ENCODE assay signal across 10 cellular contexts in genomic region chr1:52402860-52403240, GRCh38. TPM values are rescaled to one million over a fixed set of nuclear protein-coding genes. Genes with fewer than 3 reads are reported as not detected.
A peak's percentile ranks its signal among the peaks of the same experiment; 100 is the strongest.
DNase-seq lines count a peak whose midpoint lies in the region; ATAC-seq lines count a peak whose summit lies in the region.
"Had no signal": no experiment of that assay in that cellular context is flagged by ENCODE, and none has a peak within 500 bp of the region (broad histone marks: within the 10 kb centered on the region; RNA-seq: fewer than 3 reads in every experiment).

No MANE protein-coding gene starts in this region.

- no peaks in the 10 kb centered on the region for H3K27me3 ChIP-seq in CD8-positive, alpha-beta memory T cell (ENCODE audit: insufficient read depth, low read length, poor library complexity, severe bottlenecking)
- H3K27me3 ChIP-seq in HUES48 (ENCODE audit: control insufficient read depth, insufficient read depth, low read length) (no peaks in the 10 kb centered on the region), mesenchymal stem cell (ENCODE audit: control insufficient read depth in 1 of 2, insufficient read depth in 1 of 2, low read length in 2 of 2) (no peaks in the 10 kb centered on the region)
- H3K27me3 ChIP-seq: tibial nerve had no signal

- H3K4me3 Mint-ChIP-seq in CD8-positive, alpha-beta memory T cell, result peak overlapping the region; percentile 98 to 100 (median 99)
- H3K4me3 Mint-ChIP-seq in activated naive CD8-positive, alpha-beta T cell, result peak overlapping the region; percentile 100

- no peak overlapping the region for H2BK120ac ChIP-seq in mesenchymal stem cell (ENCODE audit: low read depth, low read length)

- DNase-seq in CD8-positive, alpha-beta memory T cell, result no peak
- DNase-seq in mesenchymal stem cell (no peak), SKM-1 (lab: John Stamatoyannopoulos, UW; ENCODE audit: unreplicated experiment) (no peak), anterior cingulate cortex (lab: John Stamatoyannopoulos, UW) (no peak)
- DNase-seq: GOT3 had no signal

- no peak overlapping the region for H2AK5ac ChIP-seq in mesenchymal stem cell (ENCODE audit: low read length, severe bottlenecking)

- peaks cover 18% of the 10 kb centered on the region for H3K4me1 ChIP-seq in CD8-positive, alpha-beta memory T cell (ENCODE audit: insufficient read depth, low read length)
- H3K4me1 ChIP-seq in HUES48 (ENCODE audit: control insufficient read depth, insufficient read depth, low read length) (peaks cover 11% of the 10 kb centered on the region), mesenchymal stem cell (ENCODE audit: control insufficient read depth, insufficient read depth, low read depth, low read length) (peaks cover 2% of the 10 kb centered on the region)

- H3K27ac ChIP-seq in CD8-positive, alpha-beta memory T cell (ENCODE audit: low read depth, low read length), result peak overlapping the region; percentile 98
- H3K27ac ChIP-seq in HUES48 (ENCODE audit: low read depth, low read length) (no peak overlapping the region), mesenchymal stem cell (ENCODE audit: low read length, poor library complexity, severe bottlenecking) (no peak overlapping the region)

- no peak overlapping the region for H2BK5ac ChIP-seq in mesenchymal stem cell (ENCODE audit: low read depth, low read length, poor library complexity, severe bottlenecking)

- H3K18ac ChIP-seq in mesenchymal stem cell (ENCODE audit: low read depth in 1 of 2, low read length in 2 of 2), result no peak overlapping the region

- no peak overlapping the region for H3K4ac ChIP-seq in mesenchymal stem cell (ENCODE audit: low read depth in 1 of 2, low read length in 2 of 2)

- H3K27ac Mint-ChIP-seq in CD8-positive, alpha-beta memory T cell, result peak overlapping the region in 4 of 8 donors; percentile 9 to 99 (median 61)
- H3K27ac Mint-ChIP-seq in activated naive CD8-positive, alpha-beta T cell, result no peak overlapping the region

- H3K27me3 Mint-ChIP-seq in CD8-positive, alpha-beta memory T cell, result peaks cover 0 to 2% of the 10 kb centered on the region in 2 donors
- no peaks in the 10 kb centered on the region for H3K27me3 Mint-ChIP-seq in activated naive CD8-positive, alpha-beta T cell

- peaks cover 0 to 34% (median 6%) of the 10 kb centered on the region in 3 donors for H3K36me3 Mint-ChIP-seq in CD8-positive, alpha-beta memory T cell
- peaks cover 18% of the 10 kb centered on the region for H3K36me3 Mint-ChIP-seq in activated naive CD8-positive, alpha-beta T cell

- H4K91ac ChIP-seq in mesenchymal stem cell (ENCODE audit: low read length), result no peak overlapping the region

- H3K9ac ChIP-seq in HUES48 (ENCODE audit: low read depth, low read length) (peak overlapping the region; percentile 98; the same call in 1 of the 2 replicates), mesenchymal stem cell (ENCODE audit: low read length) (peak overlapping the region; percentile 96)

- H3K14ac ChIP-seq in mesenchymal stem cell (ENCODE audit: low read length in 2 of 2), result no peak overlapping the region

- no peak overlapping the region for H3K4me3 ChIP-seq in CD8-positive, alpha-beta memory T cell (ENCODE audit: low read length)
- peak overlapping the region; percentile 96 for H3K4me3 ChIP-seq in HUES48 (ENCODE audit: low read depth, low read length)
- peak overlapping the region in 1 of 2 experiments; percentile 92 for H3K4me3 ChIP-seq in mesenchymal stem cell (ENCODE audit: insufficient read depth in 1 of 2, low read depth in 1 of 2, low read length in 2 of 2)

- no peak overlapping the region for H4K8ac ChIP-seq in mesenchymal stem cell (ENCODE audit: low read length)

- peak overlapping the region; percentile 16 for H3K4me2 ChIP-seq in mesenchymal stem cell (ENCODE audit: low read length, poor library complexity, severe bottlenecking)

- H3K4me1 Mint-ChIP-seq in CD8-positive, alpha-beta memory T cell, result peaks cover 30 to 42% (median 40%) of the 10 kb centered on the region in 3 donors
- peaks cover 33% of the 10 kb centered on the region for H3K4me1 Mint-ChIP-seq in activated naive CD8-positive, alpha-beta T cell (ENCODE audit: low read depth)

- no peaks in the 10 kb centered on the region for H3K9me3 Mint-ChIP-seq in CD8-positive, alpha-beta memory T cell
- H3K9me3 Mint-ChIP-seq in activated naive CD8-positive, alpha-beta T cell (ENCODE audit: low read depth), result no peaks in the 10 kb centered on the region

- POLR2A ChIA-PET in CD8-positive, alpha-beta memory T cell (lab: Charles Lee), result interaction anchor here (0.7 to 1.3 kb wide), 2 partner anchors 23 to 36 kb away, joined by 3 to 4 read pairs; no protein-coding TSS in a partner anchor

- no peak overlapping the region for H2BK15ac ChIP-seq in mesenchymal stem cell (ENCODE audit: low read depth, poor library complexity, severe bottlenecking)

- CTCF ChIA-PET in CD8-positive, alpha-beta memory T cell (lab: Charles Lee), result no interaction called here

- H3K23ac ChIP-seq in mesenchymal stem cell (ENCODE audit: low read length in 2 of 2), result no peak overlapping the region

- ATAC-seq in GM18873 (IDR thresholded peaks at IDR 0.05; ENCODE audit: low FRiP score, unreplicated experiment) (no peak), HG03565 (IDR thresholded peaks at IDR 0.05; ENCODE audit: unreplicated experiment) (no peak)

- peaks cover 8% of the 10 kb centered on the region for H3K36me3 ChIP-seq in CD8-positive, alpha-beta memory T cell (ENCODE audit: insufficient read depth, low read length)
- H3K36me3 ChIP-seq in HUES48 (ENCODE audit: control insufficient read depth, insufficient read depth, low read length), result peaks cover 53% of the 10 kb centered on the region
- H3K36me3 ChIP-seq in mesenchymal stem cell (ENCODE audit: control insufficient read depth in 1 of 2, insufficient read depth in 2 of 2, low read depth in 1 of 2, low read length in 2 of 2), result peaks cover 5 to 17% of the 10 kb centered on the region in 2 experiments

- H3K9me3 ChIP-seq in CD8-positive, alpha-beta memory T cell (ENCODE audit: low read length), result no peaks in the 10 kb centered on the region
- no peaks in the 10 kb centered on the region for H3K9me3 ChIP-seq in HUES48 (ENCODE audit: control insufficient read depth, insufficient read depth, low read length)
- H3K9me3 ChIP-seq in mesenchymal stem cell (ENCODE audit: control insufficient read depth, low read length), result no peaks in the 10 kb centered on the region
- H3K9me3 ChIP-seq: tibial nerve had no signal

- 100% methylated on average over 1 of the region's 3 CpGs for WGBS in mesenchymal stem cell

- H3K79me1 ChIP-seq in mesenchymal stem cell (replicated peaks; ENCODE audit: low read length, poor library complexity, severe bottlenecking), result peaks cover 7% of the 10 kb centered on the region

- H2BK12ac ChIP-seq in mesenchymal stem cell (ENCODE audit: low read length in 2 of 2), result no peak overlapping the region

- no peak overlapping the region for H2AFZ ChIP-seq in mesenchymal stem cell (ENCODE audit: low read depth, low read length)

RNA-seq across cellular contexts. Expression of gene ORC1, which starts 1.4 kb away (rescaled TPM):
- total RNA-seq in CD8-positive, alpha-beta memory T cell, result 10 to 100 TPM; 39.8 to 40.6 TPM
- polyA plus RNA-seq in CD8-positive, alpha-beta memory T cell, result 0.55 TPM
- polyA plus RNA-seq in mesenchymal stem cell (2013, experiment 1 of 2), result 1.3 TPM
- polyA plus RNA-seq in mesenchymal stem cell (2013, experiment 2 of 2), result 1.5 TPM

RNA-seq across cellular contexts. Expression of gene PRPF38A, which starts 1.6 kb away (rescaled TPM):
- 100 to 1,000 TPM; 123 to 126 TPM for total RNA-seq in CD8-positive, alpha-beta memory T cell
- 46.4 TPM for polyA plus RNA-seq in CD8-positive, alpha-beta memory T cell
- 22.8 TPM for polyA plus RNA-seq in mesenchymal stem cell (2013, experiment 1 of 2)
- 21.8 TPM for polyA plus RNA-seq in mesenchymal stem cell (2013, experiment 2 of 2)

RNA-seq across cellular contexts. Expression of gene CC2D1B, which starts 36.8 kb away (rescaled TPM):
- total RNA-seq in CD8-positive, alpha-beta memory T cell, result 10 to 100 TPM; 46.2 to 47.8 TPM
- 11.0 TPM for polyA plus RNA-seq in CD8-positive, alpha-beta memory T cell
- polyA plus RNA-seq in mesenchymal stem cell (2013, experiment 1 of 2), result 16.4 TPM
- polyA plus RNA-seq in mesenchymal stem cell (2013, experiment 2 of 2), result 15.3 TPM
